ENCODE assay signal across 7 cellular contexts in the genomic region with DNA sequence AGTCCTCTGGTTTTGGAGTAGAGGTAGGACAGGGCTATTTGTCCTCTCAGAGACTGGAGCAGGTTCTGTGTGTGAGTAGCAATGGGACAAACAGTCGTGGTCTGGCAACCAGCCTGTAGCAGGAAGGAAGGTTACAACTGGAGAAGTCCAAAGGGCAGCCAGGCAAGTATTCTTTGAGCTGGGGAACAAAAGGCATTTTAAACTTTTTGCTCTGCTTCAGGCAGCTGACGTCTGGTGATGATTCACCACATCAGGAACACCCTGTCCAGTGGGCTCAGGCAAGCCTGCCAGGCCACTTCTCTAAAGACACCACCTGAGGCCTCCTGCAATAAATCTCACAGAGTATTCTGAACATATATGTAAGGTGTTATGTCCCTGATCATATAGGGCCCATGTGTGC.
DNase-seq lines count a peak whose midpoint lies in the region; ATAC-seq, FAIRE-seq and TF ChIP-seq lines count a peak whose summit lies in the region.
"Not testable (repeated sequence)": the region's sequence is repeated elsewhere in the genome, so short reads cannot be mapped to it uniquely, and the experiment has no call there.

No MANE protein-coding gene starts in this region.

- in situ Hi-C loops in transverse colon (cut with MboI; ENCODE audit: low pct_ligation_motif_present in 1 of 4, low pct_unique_long_range_greater_than_20kb in 1 of 4, low sequenced_read_pairs in 3 of 4), result not testable (repeated sequence)

- peak; percentile 32 for ATAC-seq in foreskin keratinocyte
- peak; percentile 98 for ATAC-seq in left colon

- TF ChIP-seq CTCF in bronchial epithelial cell (IDR thresholded peaks at IDR 0.05; ENCODE audit: insufficient read depth, low read length, severe bottlenecking); foreskin keratinocyte (conservative IDR thresholded peaks at IDR 0.05); transverse colon (IDR thresholded peaks at IDR 0.05): not testable (repeated sequence)

- peak; percentile 35 for DNase-seq in HT-29 (ENCODE audit: low spot score)
- peak; percentile 5 to 6 for DNase-seq in SJCRH30
- peak; percentile 17 for DNase-seq in bronchial epithelial cell (ENCODE audit: low read depth)
- not testable (repeated sequence) for DNase-seq in foreskin keratinocyte
- DNase-seq in left colon, result peak; percentile 15 to 43
- DNase-seq in transverse colon, result peak; percentile 15

- TF ChIP-seq EP300 in transverse colon (IDR thresholded peaks at IDR 0.05; ENCODE audit: low read depth), result not testable (repeated sequence)

- not testable (repeated sequence) for FAIRE-seq in bronchial epithelial cell (lab: Jason Lieb, UNC)

- TF ChIP-seq POLR2A in transverse colon (IDR thresholded peaks at IDR 0.05), result not testable (repeated sequence)

- not testable (repeated sequence) for H3K9ac ChIP-seq in mucosa of rectum (ENCODE audit: low read depth in 1 of 2, low read length in 2 of 2)

- not testable (repeated sequence) for H3K4me3 ChIP-seq in SJCRH30; bronchial epithelial cell (ENCODE audit: low read depth, low read length); mucosa of rectum (ENCODE audit: low read length in 2 of 2); transverse colon

- no CpG with 5 or more reads among the region's 2 CpGs for WGBS in transverse colon (ENCODE audit: low coverage in 1 of 2), 2 donors

- not testable (repeated sequence) for H3K27ac ChIP-seq in SJCRH30, foreskin keratinocyte
- H3K27ac ChIP-seq in mucosa of rectum (ENCODE audit: low read depth in 2 of 2, low read length in 2 of 2) (peak overlapping the region; percentile 23 to 61), transverse colon (peak overlapping the region in 3 of 4 donors; percentile 58 to 59 (median 59))

- H3K36me3 ChIP-seq in SJCRH30; bronchial epithelial cell (ENCODE audit: control insufficient read depth, insufficient read depth, low read length); mucosa of rectum (ENCODE audit: control insufficient read depth in 2 of 2, insufficient read depth in 2 of 2, low read length in 2 of 2); transverse colon: not testable (repeated sequence)

- not testable (repeated sequence) for H3K9me3 ChIP-seq in SJCRH30 (replicated peaks); mucosa of rectum (ENCODE audit: control insufficient read depth in 2 of 2, low read length in 2 of 2); transverse colon

- intact Hi-C loops in left colon (cut with DNase I, micrococcal nuclease); transverse colon (cut with DNase I; ENCODE audit: low total_unique reads): not testable (repeated sequence)

- not testable (repeated sequence) for H3K27me3 ChIP-seq in SJCRH30; bronchial epithelial cell (ENCODE audit: control insufficient read depth, insufficient read depth, low read length); foreskin keratinocyte; mucosa of rectum (ENCODE audit: control insufficient read depth in 2 of 2, insufficient read depth in 2 of 2, low read length in 2 of 2); transverse colon

- H3K4me1 ChIP-seq in SJCRH30; foreskin keratinocyte; mucosa of rectum (ENCODE audit: control insufficient read depth in 2 of 2, insufficient read depth in 2 of 2, low read length in 2 of 2); transverse colon: not testable (repeated sequence)
